In the genomic region with DNA sequence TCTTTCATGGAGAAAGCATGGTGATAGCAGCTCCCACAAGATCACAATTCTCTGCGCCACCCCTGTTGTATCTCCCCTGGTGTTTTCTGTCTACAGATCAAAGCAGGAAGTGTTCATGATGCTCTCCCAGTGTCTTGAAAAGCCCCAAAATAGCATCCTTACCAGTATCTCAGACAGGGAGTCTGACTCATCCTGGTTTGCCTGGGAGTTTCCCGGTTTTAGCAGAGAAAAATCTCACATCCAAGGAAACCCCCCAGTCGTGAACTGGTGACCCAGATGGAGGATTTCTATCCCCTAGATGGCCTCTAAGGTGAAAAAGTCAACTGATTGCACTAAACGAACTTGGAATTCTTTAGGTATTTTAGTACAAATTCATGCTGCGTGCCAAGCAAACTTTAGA, we compare ENCODE assay signal across 17 cellular contexts.
"Had no signal": no experiment of that assay in that cellular context is flagged by ENCODE, and none has a peak within 500 bp of the region (broad histone marks: within the 10 kb centered on the region; RNA-seq: fewer than 3 reads in every experiment).

No MANE protein-coding gene starts in this region.

- H3K9me3 ChIP-seq: breast epithelium, heart left ventricle, mucosa of descending colon, pancreas, sigmoid colon, thoracic aorta had no signal

- ATAC-seq: heart left ventricle; mucosa of descending colon; naive thymus-derived CD8-positive, alpha-beta T cell; pancreas; stimulated activated effector memory CD8-positive, alpha-beta T cell treated with anti-CD3 and anti-CD28 coated beads, Interleukin-12 subunit alpha, Interleukin-12 subunit beta, amount 100 ng/mL, for 72 hours had no signal

- H3K4me1 ChIP-seq: breast epithelium, heart left ventricle, pancreas, sigmoid colon had no signal

- DNase-seq: activated CD4-positive, alpha-beta T cell treated with anti-CD3 and anti-CD28 coated beads, Interleukin-2, amount 10 ng/mL, durations not matched to agents 7 days and 5 days; activated CD8-positive, alpha-beta memory T cell treated with anti-CD3 and anti-CD28 coated beads for 24 hours; activated naive CD4-positive, alpha-beta T cell; aorta; cerebellar nuclear complex; effector CD8-positive, alpha-beta T cell; foreskin melanocyte; heart left ventricle; immature natural killer cell; mucosa of descending colon; naive thymus-derived CD8-positive, alpha-beta T cell; pancreas; sigmoid colon; stimulated activated CD4-positive, alpha-beta T cell treated with anti-CD3 and anti-CD28 coated beads, Interleukin-2, amount 100 ng/mL, for 24 hours had no signal

- H3K4me3 ChIP-seq: breast epithelium, heart left ventricle, mucosa of descending colon, pancreas, sigmoid colon, thoracic aorta had no signal

- H3K27me3 ChIP-seq: sigmoid colon had no signal

- H3K27ac ChIP-seq: breast epithelium, heart left ventricle, pancreas, sigmoid colon, thoracic aorta had no signal

- H3K36me3 ChIP-seq: breast epithelium, heart left ventricle, pancreas, sigmoid colon, thoracic aorta had no signal
